ENCODE assay signal across 8 cellular contexts in the genomic region with DNA sequence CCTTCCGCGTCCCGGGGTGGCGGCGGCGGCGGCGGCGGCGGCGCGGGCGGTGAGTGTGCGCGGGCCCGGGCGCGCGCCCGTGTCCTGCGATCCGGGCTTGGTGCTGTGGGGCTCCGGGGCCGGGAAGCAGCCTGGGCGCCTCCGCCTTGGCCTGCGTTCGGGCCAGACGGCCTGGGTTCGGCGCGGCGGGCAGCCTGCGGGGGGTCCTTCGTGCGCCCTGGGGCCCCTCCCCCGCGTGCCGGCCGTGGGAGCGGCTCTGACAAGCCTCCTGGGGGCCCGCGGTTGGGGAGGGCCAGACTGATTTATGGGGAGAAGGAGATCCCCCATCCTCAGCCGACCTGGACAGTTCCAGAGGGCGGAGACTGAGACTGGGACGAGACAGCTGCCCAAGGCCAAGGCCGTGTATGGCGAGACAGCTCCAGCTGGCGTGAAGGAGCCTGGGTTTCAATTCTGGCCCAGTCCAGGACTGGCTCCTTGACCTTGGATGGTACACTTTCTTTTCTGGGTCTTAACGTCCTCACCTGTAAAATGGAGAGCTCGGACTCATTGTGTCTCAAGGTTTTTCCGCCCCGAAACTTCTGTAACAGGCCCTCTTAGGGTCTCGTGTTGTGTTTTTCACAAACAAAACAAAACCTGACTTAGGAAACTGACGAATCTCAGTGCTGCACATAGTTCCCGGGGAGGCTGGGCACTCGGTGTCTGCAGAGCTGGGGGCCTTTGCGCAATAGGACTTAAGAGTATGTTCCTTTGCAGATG. TPM values are rescaled to one million over a fixed set of nuclear protein-coding genes. Genes with fewer than 3 reads are reported as not detected.
DNase-seq lines count a peak whose midpoint lies in the region; ATAC-seq, FAIRE-seq and TF ChIP-seq lines count a peak whose summit lies in the region.

No MANE protein-coding gene starts in this region.

- H3K27me3 ChIP-seq in AG04450 (ENCODE audit: control insufficient read depth, insufficient read depth, low read length) (no peaks in the 10 kb centered on the region), fibroblast of lung (ENCODE audit: control insufficient read depth, insufficient read depth, low read length) (no peaks in the 10 kb centered on the region)
- no peaks in the 10 kb centered on the region for H3K27me3 ChIP-seq in naive thymus-derived CD4-positive, alpha-beta T cell (ENCODE audit: control insufficient read depth in 2 of 2, insufficient read depth in 2 of 2, low read length in 2 of 2)

- H3K4me2 ChIP-seq in fibroblast of lung (ENCODE audit: extremely low read depth, insufficient read depth, low read length): peak overlapping the region; percentile 42

- H3K27ac Mint-ChIP-seq in naive thymus-derived CD4-positive, alpha-beta T cell: peak overlapping the region; percentile 77 to 98 (median 95)
- H3K27ac Mint-ChIP-seq in type B pancreatic cell: peak overlapping the region; percentile 86

- H3K4me3 Mint-ChIP-seq in naive thymus-derived CD4-positive, alpha-beta T cell: peak overlapping the region; percentile 90 to 99 (median 92)
- H3K4me3 Mint-ChIP-seq in type B pancreatic cell: peak overlapping the region; percentile 87

- peaks cover 3% of the 10 kb centered on the region for H3K4me1 ChIP-seq in fibroblast of lung (ENCODE audit: control insufficient read depth, extremely low read depth, insufficient read depth, low read length)
- peaks cover 14 to 31% of the 10 kb centered on the region in 2 donors for H3K4me1 ChIP-seq in naive thymus-derived CD4-positive, alpha-beta T cell (ENCODE audit: control insufficient read depth in 2 of 2, insufficient read depth in 2 of 2, low read length in 2 of 2)

- H3K9me3 ChIP-seq in AG04450 (ENCODE audit: control insufficient read depth, insufficient read depth, low read length): no peaks in the 10 kb centered on the region
- H3K9me3 ChIP-seq in fibroblast of lung (ENCODE audit: control insufficient read depth, insufficient read depth, low read depth, low read length): no peaks in the 10 kb centered on the region
- H3K9me3 ChIP-seq in naive thymus-derived CD4-positive, alpha-beta T cell (ENCODE audit: control insufficient read depth in 2 of 3, low read length in 3 of 3): no peaks in the 10 kb centered on the region

- H2AFZ ChIP-seq in fibroblast of lung (ENCODE audit: low read length): peak overlapping the region; percentile 65

- DNase-seq in AG04450 (ENCODE audit: low read depth, low spot score): no peak
- DNase-seq in GM18507 (ENCODE audit: extremely low spot score, insufficient read length, low read depth): no peak
- peak; percentile 59 to 70 for DNase-seq in NCI-H524 (lab: John Stamatoyannopoulos, UW)
- DNase-seq in activated T-cell treated with anti-CD3 and anti-CD28 coated beads for 48 hours (ENCODE audit: low read depth): peak; percentile 45
- DNase-seq in fibroblast of lung (ENCODE audit: low read depth in 2 of 2): peak; percentile 66 to 80
- peak in 5 of 9 donors; percentile 24 to 44 (median 31) for DNase-seq in naive thymus-derived CD4-positive, alpha-beta T cell
- DNase-seq in type B pancreatic cell (ENCODE audit: extremely low spot score, unreplicated experiment): peak; percentile 72

- FAIRE-seq in GM18507 (lab: Jason Lieb, UNC): peak; percentile 58

- TF ChIP-seq CTCF in AG04450 (IDR thresholded peaks at IDR 0.05; ENCODE audit: low read depth, low read length) (no peak), fibroblast of lung (conservative IDR thresholded peaks at IDR 0.05 in 1 of 2, IDR thresholded peaks at IDR 0.05 in 1 of 2; ENCODE audit: low read depth in 1 of 2, low read length in 2 of 2) (no peak), type B pancreatic cell (conservative IDR thresholded peaks at IDR 0.05) (no peak)

- peak overlapping the region; percentile 65 for H3K4me3 ChIP-seq in AG04450 (ENCODE audit: low read depth, low read length)
- peak overlapping the region; percentile 36 to 69 (median 58) for H3K4me3 ChIP-seq in fibroblast of lung (replicated peaks in 1 of 4; ENCODE audit: control extremely low read depth in 1 of 4, insufficient read depth in 1 of 4, low read depth in 3 of 4, low read length in 4 of 4)
- peak overlapping the region; percentile 85 for H3K4me3 ChIP-seq in naive thymus-derived CD4-positive, alpha-beta T cell (ENCODE audit: low read length)

- peaks cover 34 to 63% (median 55%) of the 10 kb centered on the region in 7 donors for H3K4me1 Mint-ChIP-seq in naive thymus-derived CD4-positive, alpha-beta T cell
- H3K4me1 Mint-ChIP-seq in type B pancreatic cell (ENCODE audit: unreplicated experiment): peaks cover 25% of the 10 kb centered on the region

- H3K36me3 Mint-ChIP-seq in naive thymus-derived CD4-positive, alpha-beta T cell: peaks cover 0 to 17% (median 5%) of the 10 kb centered on the region in 5 donors
- no peaks in the 10 kb centered on the region for H3K36me3 Mint-ChIP-seq in type B pancreatic cell

- no peaks in the 10 kb centered on the region for H3K36me3 ChIP-seq in fibroblast of lung (ENCODE audit: control insufficient read depth, insufficient read depth, low read length)
- H3K36me3 ChIP-seq in naive thymus-derived CD4-positive, alpha-beta T cell (ENCODE audit: control insufficient read depth in 2 of 3, insufficient read depth in 3 of 3, low read length in 3 of 3): no peaks in the 10 kb centered on the region

- CTCF ChIA-PET in AG04450 (lab: Charles Lee): interaction anchor here (0.6 to 1.5 kb wide), 7 partner anchors 41 to 403 kb away, joined by 3 to 6 read pairs (median 3); no protein-coding TSS in a partner anchor
- CTCF ChIA-PET in naive thymus-derived CD4-positive, alpha-beta T cell (lab: Charles Lee): interaction anchor here (0.5 to 2.7 kb wide), 7 partner anchors 17 to 215 kb away, joined by 3 to 12 read pairs (median 4); partner anchors contain the start of gene ATP6V1G1

- POLR2A ChIA-PET in AG04450 (lab: Yijun Ruan, JAX): interaction anchor here (0.7 to 2.2 kb wide), 5 partner anchors 16 to 461 kb away, joined by 3 to 14 read pairs (median 4); partner anchors contain the start of gene ATP6V1G1
- POLR2A ChIA-PET in naive thymus-derived CD4-positive, alpha-beta T cell (lab: Charles Lee): interaction anchor here (0.6 to 20.3 kb wide), 17 partner anchors 8 to 264 kb away, joined by 3 to 329 read pairs (median 3); partner anchors contain the start of gene ATP6V1G1

- peak; percentile 41 for ATAC-seq in HG02973 (IDR thresholded peaks at IDR 0.05; ENCODE audit: unreplicated experiment)
- ATAC-seq in naive thymus-derived CD4-positive, alpha-beta T cell: peak; percentile 82

- H3K27ac ChIP-seq in AG04450 (ENCODE audit: low read depth, low read length): peak overlapping the region; percentile 77
- peak overlapping the region; percentile 1 for H3K27ac ChIP-seq in fibroblast of lung (ENCODE audit: insufficient read depth, low read length)
- peak overlapping the region; percentile 92 for H3K27ac ChIP-seq in naive thymus-derived CD4-positive, alpha-beta T cell (ENCODE audit: low read depth, low read length)

- H4K20me1 ChIP-seq in fibroblast of lung (ENCODE audit: control insufficient read depth, extremely low read depth, insufficient read depth, low read length): no peaks in the 10 kb centered on the region

- H3K9ac ChIP-seq in fibroblast of lung (ENCODE audit: insufficient read depth, low read length): peak overlapping the region; percentile 55

- no peaks in the 10 kb centered on the region for H3K9me3 Mint-ChIP-seq in naive thymus-derived CD4-positive, alpha-beta T cell
- H3K9me3 Mint-ChIP-seq in type B pancreatic cell: no peaks in the 10 kb centered on the region

- H3K27me3 Mint-ChIP-seq in naive thymus-derived CD4-positive, alpha-beta T cell: no peaks in the 10 kb centered on the region
- no peaks in the 10 kb centered on the region for H3K27me3 Mint-ChIP-seq in type B pancreatic cell

- intact Hi-C loops in naive thymus-derived CD4-positive, alpha-beta T cell (cut with micrococcal nuclease): loop anchor here (1.0 to 5.0 kb wide), 7 partner anchors 19 to 316 kb away; partner anchors contain the start of genes AKNA (in 2 of the 2) and ATP6V1G1 (in 2 of the 2)

- no peaks in the 10 kb centered on the region for H3K79me2 ChIP-seq in fibroblast of lung (ENCODE audit: control insufficient read depth, insufficient read depth, low read length)

RNA-seq across cellular contexts. Expression of gene TMEM268, which starts 0.6 kb away (rescaled TPM):
- 15.1 and 16.1 TPM in 2 replicates for polyA plus RNA-seq in AG04450 (2011; rRNA removed)
- polyA minus RNA-seq in AG04450 (2011; rRNA and poly(A)+ RNA removed): 13.0 and 13.9 TPM in 2 replicates
- 5.4 and 7.3 TPM in 2 replicates for total RNA-seq in fibroblast of lung
- polyA plus RNA-seq in fibroblast of lung: 5.4 and 7.7 TPM in 2 replicates
- 2.8 and 4.3 TPM in 2 replicates for polyA plus RNA-seq in fibroblast of lung (2012)
- 9.6 and 14.3 TPM in 2 replicates for polyA minus RNA-seq in fibroblast of lung (ENCODE audit: low replicate concordance)
- total RNA-seq in naive thymus-derived CD4-positive, alpha-beta T cell: 10 to 100 TPM; 15.7 to 21.7 (median 19.8) TPM
- polyA plus RNA-seq in naive thymus-derived CD4-positive, alpha-beta T cell: 10 to 100 TPM in 1 of 2 donors, 1 to 10 TPM in 1; 8.0 to 11.6 TPM
- 6.5 and 6.6 TPM in 2 replicates for total RNA-seq in type B pancreatic cell (ENCODE audit: low replicate concordance)

RNA-seq across cellular contexts. Expression of gene ATP6V1G1, which starts 24.1 kb away (rescaled TPM):
- polyA plus RNA-seq in AG04450 (2011; rRNA removed): 118 and 138 TPM in 2 replicates
- 27.5 and 33.0 TPM in 2 replicates for polyA minus RNA-seq in AG04450 (2011; rRNA and poly(A)+ RNA removed)
- 102 and 111 TPM in 2 replicates for total RNA-seq in fibroblast of lung
- polyA plus RNA-seq in fibroblast of lung: 92.7 and 97.6 TPM in 2 replicates
- polyA plus RNA-seq in fibroblast of lung (2012): 71.6 and 72.2 TPM in 2 replicates
- polyA minus RNA-seq in fibroblast of lung (ENCODE audit: low replicate concordance): 0.98 and 4.5 TPM in 2 replicates
- total RNA-seq in naive thymus-derived CD4-positive, alpha-beta T cell: 100 to 1,000 TPM in 3 of 5 experiments, 10 to 100 TPM in 2; 86.2 to 136 (median 130) TPM
- 100 to 1,000 TPM; 256 to 372 TPM for polyA plus RNA-seq in naive thymus-derived CD4-positive, alpha-beta T cell
- 110 and 147 TPM in 2 replicates for total RNA-seq in type B pancreatic cell (ENCODE audit: low replicate concordance)

RNA-seq across cellular contexts. Expression of gene TEX53, which starts 45.9 kb away (rescaled TPM):
- polyA plus RNA-seq in AG04450 (2011; rRNA removed) (not detected in 2 replicates), fibroblast of lung (not detected in 2 replicates)
- polyA minus RNA-seq in AG04450 (2011; rRNA and poly(A)+ RNA removed): not detected in 2 replicates
- total RNA-seq in fibroblast of lung (not detected in 2 replicates), type B pancreatic cell (ENCODE audit: low replicate concordance) (not detected in 2 replicates)
- polyA plus RNA-seq in fibroblast of lung (2012): not detected in 2 replicates
- not detected in 2 replicates for polyA minus RNA-seq in fibroblast of lung (ENCODE audit: low replicate concordance)
- total RNA-seq in naive thymus-derived CD4-positive, alpha-beta T cell: not detected
- not detected for polyA plus RNA-seq in naive thymus-derived CD4-positive, alpha-beta T cell

Comparison
In these comparisons a context has a peak if more than half of its experiments do, and no peak if none do; other contexts are left out.
1. DNase-seq: peak in NCI-H524 (2 of 2), activated T-cell treated with anti-CD3 and anti-CD28 coated beads for 48 hours (single experiment), fibroblast of lung (2 of 2), naive thymus-derived CD4-positive, alpha-beta T cell (5 of 9) and type B pancreatic cell (single experiment); none in AG04450 (single experiment) and GM18507 (single experiment).
2. H3K27ac ChIP-seq: peak in every context shown above with its lines; median percentile 92 in naive thymus-derived CD4-positive, alpha-beta T cell; 77 in AG04450; 1 in fibroblast of lung.
3. Peak in every context shown above with its lines, with median percentiles within 50 percentile points of each other: H3K4me3 ChIP-seq.